Comparison of ENCODE assay signal across 13 cellular contexts in the genomic region with DNA sequence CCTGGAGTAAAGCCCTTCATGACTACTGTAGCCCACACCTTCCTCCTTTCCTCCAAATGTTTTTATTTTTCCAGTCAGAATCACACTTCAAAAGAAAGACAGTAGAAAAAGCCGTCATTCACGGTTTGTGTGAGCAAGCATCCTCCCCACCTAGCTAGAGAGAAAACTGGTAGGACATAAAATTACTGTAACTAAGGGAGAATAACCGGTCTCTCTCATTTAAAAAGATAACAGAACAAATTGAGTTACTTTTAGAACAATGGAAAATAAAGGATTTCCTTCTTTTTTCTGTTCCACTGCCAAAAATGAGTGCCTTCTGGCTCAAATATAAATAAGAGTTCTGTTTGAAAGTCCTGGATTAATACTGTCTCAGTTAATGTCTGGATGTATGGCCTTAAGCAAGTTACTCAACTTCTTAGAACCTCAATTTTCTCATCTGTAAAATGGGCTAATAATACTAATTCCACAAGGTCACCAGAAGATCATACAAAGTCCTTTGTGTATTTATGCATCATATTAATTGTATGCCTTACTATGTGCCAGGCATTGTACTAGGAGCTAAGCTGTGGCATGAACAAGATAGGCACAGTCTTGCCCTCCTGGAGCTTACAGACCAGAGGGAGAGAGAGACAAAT.
A peak's percentile ranks its signal among the peaks of the same experiment; 100 is the strongest.
DNase-seq lines count a peak whose midpoint lies in the region; ATAC-seq and TF ChIP-seq lines count a peak whose summit lies in the region.
"Had no signal": no experiment of that assay in that cellular context is flagged by ENCODE, and none has a peak within 500 bp of the region (broad histone marks: within the 10 kb centered on the region; RNA-seq: fewer than 3 reads in every experiment).

No MANE protein-coding gene starts in this region.

- H3K36me3 ChIP-seq in BLaER1 (no peaks in the 10 kb centered on the region), Panc1 (ENCODE audit: control insufficient read depth, insufficient read depth, low read length) (no peaks in the 10 kb centered on the region), testis (ENCODE audit: low read depth, missing control alignments) (no peaks in the 10 kb centered on the region)
- H3K36me3 ChIP-seq: BE2C, SJCRH30 had no signal

- POLR2A ChIA-PET in Panc1 (lab: Charles Lee): no interaction called here

- no peak overlapping the region for H3K9ac ChIP-seq in BLaER1

- intact Hi-C loops in Panc1 (cut with micrococcal nuclease; ENCODE audit: unreplicated experiment): no loop called here
- intact Hi-C loops in testis (cut with DNase I; ENCODE audit: low total_unique reads): no loop called here

- BruUV-seq in Panc1 (replicated peaks; lab: Mats Ljungman, UMichigan): no TSS peak

- no peak for ATAC-seq in Panc1
- ATAC-seq in GM21786 (IDR thresholded peaks at IDR 0.05; ENCODE audit: unreplicated experiment): no peak

- H3K9me3 ChIP-seq in BLaER1: no peaks in the 10 kb centered on the region
- H3K9me3 ChIP-seq in Panc1 (ENCODE audit: control insufficient read depth, insufficient read depth, low read depth, low read length): no peaks in the 10 kb centered on the region
- no peaks in the 10 kb centered on the region for H3K9me3 ChIP-seq in testis
- H3K9me3 ChIP-seq: BE2C, SJCRH30 had no signal

- H3K4me3 ChIP-seq in BLaER1: no peak overlapping the region
- no peak overlapping the region for H3K4me3 ChIP-seq in Panc1 (ENCODE audit: low read depth in 2 of 2, low read length in 2 of 2)
- H3K4me3 ChIP-seq in fibroblast of the aortic adventitia (ENCODE audit: low read depth, low read length): no peak overlapping the region
- H3K4me3 ChIP-seq in testis: no peak overlapping the region
- H3K4me3 ChIP-seq: SJCRH30 had no signal

- no peak for TF ChIP-seq POLR2A in testis (IDR thresholded peaks at IDR 0.05)

- DNase-seq in Panc1 (ENCODE audit: low read depth, low spot score): no peak
- DNase-seq in fibroblast of the aortic adventitia (ENCODE audit: low read depth): peak; percentile 30
- DNase-seq in testis: no peak
- no peak for DNase-seq in COLO829 (ENCODE audit: low spot score)
- no peak for DNase-seq in activated CD4-positive, alpha-beta T cell treated with anti-CD3 and anti-CD28 coated beads, Interleukin-2, amount 50 U/mL, for 4 hours
- DNase-seq: CD8-positive, alpha-beta memory T cell; H7; IMR-90; NCI-H510A; SJCRH30 had no signal

- peak overlapping the region; percentile 11 for H3K4me2 ChIP-seq in BLaER1

- H3K4me1 ChIP-seq in BLaER1: peaks cover 31% of the 10 kb centered on the region
- peaks cover 37% of the 10 kb centered on the region for H3K4me1 ChIP-seq in Panc1 (ENCODE audit: control insufficient read depth, insufficient read depth, low read length)
- H3K4me1 ChIP-seq in testis: peaks cover 35% of the 10 kb centered on the region

- CTCF ChIA-PET in Panc1 (lab: Charles Lee): no interaction called here

- H4K20me1 ChIP-seq in BLaER1: no peaks in the 10 kb centered on the region

- H3K27me3 ChIP-seq in BLaER1 (no peaks in the 10 kb centered on the region), Panc1 (ENCODE audit: control insufficient read depth, insufficient read depth, low read length) (no peaks in the 10 kb centered on the region), testis (no peaks in the 10 kb centered on the region)
- H3K27me3 ChIP-seq: BE2C, SJCRH30 had no signal

- WGBS in testis, 2 donors: 38 to 72% methylated on average over 3 of the region's 3 CpGs

- in situ Hi-C loops in Panc1 (cut with HindIII; ENCODE audit: low pct_unique_long_range_greater_than_20kb, low sequenced_read_pairs): no loop called here

- H3K27ac ChIP-seq in BLaER1: no peak overlapping the region
- peak overlapping the region; percentile 92 for H3K27ac ChIP-seq in Panc1 (ENCODE audit: low read length)
- H3K27ac ChIP-seq in testis: peak overlapping the region; percentile 67 to 79
- H3K27ac ChIP-seq: SJCRH30 had no signal

- TF ChIP-seq CTCF in Panc1 (IDR thresholded peaks at IDR 0.05) (no peak), fibroblast of the aortic adventitia (IDR thresholded peaks at IDR 0.05; ENCODE audit: insufficient read depth, low read length) (no peak), testis (IDR thresholded peaks at IDR 0.05) (no peak)
